8 cellular contexts compared by ENCODE assay signal in genomic region chr7:155230169-155230593, GRCh38.
DNase-seq lines count a peak whose midpoint lies in the region; ATAC-seq and TF ChIP-seq lines count a peak whose summit lies in the region.

No MANE protein-coding gene starts in this region.

- TF ChIP-seq CTCF in adrenal gland (IDR thresholded peaks at IDR 0.05) (no peak), retinal pigment epithelial cell (conservative IDR thresholded peaks at IDR 0.05; ENCODE audit: low read depth, low read length) (no peak)

- H3K27ac ChIP-seq in adrenal gland (no peak overlapping the region), right cardiac atrium (ENCODE audit: low read length) (no peak overlapping the region)

- no peaks in the 10 kb centered on the region for H3K4me1 ChIP-seq in adrenal gland (replicated peaks in 1 of 2)
- no peaks in the 10 kb centered on the region for H3K4me1 ChIP-seq in right cardiac atrium (ENCODE audit: control insufficient read depth, insufficient read depth, low read length)

- TF ChIP-seq POLR2A in adrenal gland (IDR thresholded peaks at IDR 0.05) = no peak

- intact Hi-C loops in adrenal gland (cut with DNase I) (no loop called here), right cardiac atrium (cut with DNase I) (no loop called here)

- H3K4me3 ChIP-seq in H7 (ENCODE audit: insufficient read depth, low read depth, low read length) = no peak overlapping the region
- no peak overlapping the region for H3K4me3 ChIP-seq in adrenal gland
- H3K4me3 ChIP-seq in right cardiac atrium (ENCODE audit: low read length) = no peak overlapping the region
- no peak overlapping the region for H3K4me3 ChIP-seq in retinal pigment epithelial cell (ENCODE audit: low read length)

- H3K9me3 ChIP-seq in adrenal gland (replicated peaks in 1 of 3) (no peaks in the 10 kb centered on the region), right cardiac atrium (ENCODE audit: control insufficient read depth, low read length) (no peaks in the 10 kb centered on the region)

- WGBS in adrenal gland, 4 donors = 60 to 87% (median 75%) methylated on average over 11 of the region's 11 CpGs
- 70% methylated on average over 11 of the region's 11 CpGs for WGBS in right cardiac atrium

- DNase-seq in H7 = peak; percentile 77
- DNase-seq in adrenal gland = peak in 4 of 7 donors; percentile 30 to 64 (median 52)
- peak in 1 of 3 donors; percentile 42 for DNase-seq in right cardiac atrium
- peak; percentile 86 for DNase-seq in retinal pigment epithelial cell (ENCODE audit: low read depth)
- no peak for DNase-seq in NOMO-1 treated with DMSO at 0.1 percent for 48 hours (lab: John Stamatoyannopoulos, UW; ENCODE audit: unreplicated experiment)
- no peak for DNase-seq in NCI-H187 (lab: John Stamatoyannopoulos, UW)

- H3K36me3 ChIP-seq in H7 (replicated peaks; ENCODE audit: control insufficient read depth, insufficient read depth, low read length) = no peaks in the 10 kb centered on the region
- H3K36me3 ChIP-seq in adrenal gland (replicated peaks in 1 of 2) = no peaks in the 10 kb centered on the region

- peaks cover 4% of the 10 kb centered on the region for H3K27me3 ChIP-seq in H7 (ENCODE audit: control insufficient read depth, insufficient read depth, low read length)
- H3K27me3 ChIP-seq in adrenal gland = peaks cover 7% of the 10 kb centered on the region
- H3K27me3 ChIP-seq in right cardiac atrium (ENCODE audit: control insufficient read depth, insufficient read depth) = no peaks in the 10 kb centered on the region

- ATAC-seq in right cardiac atrium = peak; percentile 45 to 55
- ATAC-seq in HG03095 (IDR thresholded peaks at IDR 0.05; ENCODE audit: unreplicated experiment) = no peak
- no peak for ATAC-seq in GM19035 (IDR thresholded peaks at IDR 0.05; ENCODE audit: unreplicated experiment)

Comparison
In these comparisons a context has a peak if more than half of its experiments do, and no peak if none do; other contexts are left out.
1. DNase-seq: peak in H7 (single experiment), adrenal gland (4 of 7) and retinal pigment epithelial cell (single experiment); none in NOMO-1 treated with DMSO at 0.1 percent for 48 hours (single experiment) and NCI-H187 (0 of 2).
2. ATAC-seq: peak in right cardiac atrium (2 of 2); none in HG03095 (single experiment) and GM19035 (single experiment).